In genomic region chr5:42579320-42579719, GRCh38 we compare ENCODE assay signal across 25 cellular contexts.
A peak's percentile ranks its signal among the peaks of the same experiment; 100 is the strongest.
DNase-seq lines count a peak whose midpoint lies in the region; ATAC-seq, FAIRE-seq and TF ChIP-seq lines count a peak whose summit lies in the region.
"Had no signal": no experiment of that assay in that cellular context is flagged by ENCODE, and none has a peak within 500 bp of the region (broad histone marks: within the 10 kb centered on the region; RNA-seq: fewer than 3 reads in every experiment).

No MANE protein-coding gene starts in this region.

- in situ Hi-C loops in K562 (cut with MboI): loop anchor here (25.0 kb wide), 2 partner anchors 308 to 717 kb away; partner anchors contain the start of gene OXCT1

- no peak for ATAC-seq in K562
- ATAC-seq in foreskin keratinocyte: peak; percentile 79
- ATAC-seq in GM21619 (IDR thresholded peaks at IDR 0.05; ENCODE audit: unreplicated experiment): no peak
- ATAC-seq: activated CD8-positive, alpha-beta T cell treated with anti-CD3 and anti-CD28 coated beads for 36 hours had no signal

- H3K4me3 ChIP-seq in K562: no peak overlapping the region
- H3K4me3 ChIP-seq: ascending aorta, heart right ventricle had no signal

- no peak for TF ChIP-seq EP300 in K562 (IDR thresholded peaks at IDR 0.05; ENCODE audit: low read length)

- CTCF ChIA-PET in K562 (lab: Yijun Ruan, JAX; ENCODE audit: low intra/inter-chr PET ratio): interaction anchor here (1.1 kb wide), 1 partner anchor 34 kb away, joined by 4 read pairs; no protein-coding TSS in a partner anchor

- TF ChIP-seq POLR2A in K562 (conservative IDR thresholded peaks at IDR 0.05): no peak

- H3K27ac ChIP-seq in K562 (ENCODE audit: extremely low read depth, low read depth, low read length): no peak overlapping the region
- H3K27ac ChIP-seq in foreskin keratinocyte: no peak overlapping the region
- H3K27ac ChIP-seq: ascending aorta, heart right ventricle had no signal

- H3K4me1 ChIP-seq in K562 (replicated peaks in 1 of 2; ENCODE audit: control insufficient read depth in 2 of 2, insufficient read depth in 2 of 2, low read length in 2 of 2) (peaks cover 6 to 9% of the 10 kb centered on the region in 2 experiments; a peak in 3 of 5 replicates), foreskin keratinocyte (no peaks in the 10 kb centered on the region)

- H3K9me1 ChIP-seq in K562 (ENCODE audit: control insufficient read depth, insufficient read depth, low read length): no peaks in the 10 kb centered on the region

- no peaks in the 10 kb centered on the region for H3K9me3 ChIP-seq in K562 (replicated peaks; ENCODE audit: control insufficient read depth, insufficient read depth, low read depth, low read length)
- H3K9me3 ChIP-seq: ascending aorta, heart right ventricle had no signal

- H4K20me1 ChIP-seq in K562 (replicated peaks; ENCODE audit: control insufficient read depth, insufficient read depth, low read length): no peaks in the 10 kb centered on the region

- BruUV-seq in K562 (replicated peaks; lab: Mats Ljungman, UMichigan): no TSS peak

- no peak for TF ChIP-seq RAD21 in K562 (CRISPR knock-in tag; conservative IDR thresholded peaks at IDR 0.05 in 1 of 2, IDR thresholded peaks at IDR 0.05 in 1 of 2)

- WGBS in K562 (ENCODE audit: insufficient coverage, low coverage, missing lambda C conversion rate): 0% methylated on average over 1 of the region's 1 CpG

- peak; percentile 11 for DNase-seq in DMS53 (lab: John Stamatoyannopoulos, UW)
- DNase-seq in DMS53 treated with DMSO at 0.1 percent for 48 hours (lab: John Stamatoyannopoulos, UW; ENCODE audit: unreplicated experiment): no peak
- no peak for DNase-seq in K562 (ENCODE audit: extremely low read depth in 1 of 4, low spot score in 3 of 4)
- DNase-seq in foreskin keratinocyte: peak in 1 of 2 donors; percentile 47
- peak; percentile 17 for DNase-seq in stromal cell of bone marrow (ENCODE audit: low read depth)
- DNase-seq in NCI-H2107 treated with DMSO at 0.1 percent for 48 hours (lab: John Stamatoyannopoulos, UW; ENCODE audit: unreplicated experiment): no peak
- DNase-seq in HuH-7.5 (ENCODE audit: low spot score): no peak
- DNase-seq: 8988T; activated CD4-positive, alpha-beta T cell treated with anti-CD3 and anti-CD28 coated beads for 1 hour; activated CD8-positive, alpha-beta T cell treated with anti-CD3 and anti-CD28 coated beads for 36 hours; activated naive CD8-positive, alpha-beta T cell treated with anti-CD3 and anti-CD28 coated beads for 36 hours; caudate nucleus; CD4-positive, alpha-beta T cell; cortex of kidney; DMS 273 treated with DMSO at 0.1 percent for 48 hours; GDM1; H7; heart right ventricle; kidney glomerular epithelial cell; NCI-H1417; NCI-H2081 treated with DMSO at 0.1 percent for 48 hours; stimulated activated naive CD4-positive, alpha-beta T cell treated with Interleukin-2 at 50 U/mL for 16 hours; T-helper 2 cell had no signal

- no peak overlapping the region for H3K9ac ChIP-seq in K562 (ENCODE audit: insufficient read depth in 1 of 2, low read depth in 2 of 2, low read length in 2 of 2)

- no peak for TF ChIP-seq CTCF in K562 (IDR thresholded peaks at IDR 0.05 in 2 of 3, conservative IDR thresholded peaks at IDR 0.05 in 1 of 3; ENCODE audit: insufficient read depth in 2 of 3, low read depth in 1 of 3, low read length in 3 of 3)
- TF ChIP-seq CTCF in foreskin keratinocyte (conservative IDR thresholded peaks at IDR 0.05): no peak

- no peak overlapping the region for H3K4me2 ChIP-seq in K562 (ENCODE audit: insufficient read depth, low read length)

- H3K27me3 ChIP-seq in K562 (ENCODE audit: control insufficient read depth in 2 of 2, insufficient read depth in 2 of 2, low read length in 2 of 2) (peaks cover 0 to 7% of the 10 kb centered on the region in 2 experiments; a peak in 3 of 5 replicates), foreskin keratinocyte (no peaks in the 10 kb centered on the region)
- H3K27me3 ChIP-seq: ascending aorta, heart right ventricle had no signal

- no peaks in the 10 kb centered on the region for H3K36me3 ChIP-seq in K562 (ENCODE audit: control insufficient read depth, insufficient read depth, low read length)
- H3K36me3 ChIP-seq: ascending aorta, heart right ventricle had no signal

- POLR2A ChIA-PET in K562 (lab: Yijun Ruan, JAX): no interaction called here

- no peaks in the 10 kb centered on the region for H3K79me2 ChIP-seq in K562 (ENCODE audit: control insufficient read depth, insufficient read depth, low read length)

- FAIRE-seq in K562 (lab: Jason Lieb, UNC): no peak

- intact Hi-C loops in K562 (cut with micrococcal nuclease): no loop called here

- no peak overlapping the region for H2AFZ ChIP-seq in K562 (ENCODE audit: low read depth, low read length)

TF ChIP-seq in K562, 482 proteins besides CTCF, POLR2A, EP300 and RAD21 (continues in another document):
- no peak for TF ChIP-seq CEBPG (CRISPR knock-in tag; IDR thresholded peaks at IDR 0.05)
- peak in 1 of 2 experiments; percentile 45; a peak in 1 of 4 replicates for TF ChIP-seq CEBPG (tag; conservative IDR thresholded peaks at IDR 0.05 in 1 of 2, IDR thresholded peaks at IDR 0.05 in 1 of 2)
- TF ChIP-seq DMBX1 (CRISPR knock-in tag; IDR thresholded peaks at IDR 0.05; ENCODE audit: borderline replicate concordance): peak; percentile 79; the same call in 1 of the 2 replicates
- peak; percentile 60 for TF ChIP-seq MEIS2 (IDR thresholded peaks at IDR 0.05; ENCODE audit: partially characterized antibody)
- TF ChIP-seq PBX2 (CRISPR knock-in tag; IDR thresholded peaks at IDR 0.05; ENCODE audit: low read depth): no peak
- peak; percentile 78 for TF ChIP-seq PBX2 (tag; conservative IDR thresholded peaks at IDR 0.05; ENCODE audit: low read depth)
- peak; percentile 80 for TF ChIP-seq FOSL1 (tag; conservative IDR thresholded peaks at IDR 0.05)
- TF ChIP-seq RBM34 (IDR thresholded peaks at IDR 0.05; ENCODE audit: borderline replicate concordance, insufficient read depth, low read length): no peak
- peak; percentile 24 to 51; a peak in 1 of 4 replicates for TF ChIP-seq FOXK2 (conservative IDR thresholded peaks at IDR 0.05 in 1 of 2, IDR thresholded peaks at IDR 0.05 in 1 of 2; ENCODE audit: low read depth in 2 of 2)
- no peak for TF ChIP-seq E2F8 (IDR thresholded peaks at IDR 0.05; ENCODE audit: low read depth, partially characterized antibody)
- TF ChIP-seq PKNOX1 (IDR thresholded peaks at IDR 0.05): peak; percentile 88
- TF ChIP-seq ILF3 (IDR thresholded peaks at IDR 0.05; ENCODE audit: borderline replicate concordance): no peak

Comparison
In these comparisons a context has a peak if more than half of its experiments do, and no peak if none do; other contexts are left out.
1. DNase-seq: peak in DMS53 (single experiment) and stromal cell of bone marrow (single experiment); none in DMS53 treated with DMSO at 0.1 percent for 48 hours (single experiment), K562 (0 of 4), NCI-H2107 treated with DMSO at 0.1 percent for 48 hours (single experiment) and HuH-7.5 (single experiment).